In genomic region chr18:3655637-3656050, GRCh38 we compare ENCODE assay signal across 1 cellular context.
TF ChIP-seq lines count a peak whose summit lies in the region.

No MANE protein-coding gene starts in this region.

TF ChIP-seq in K562, 482 proteins besides CTCF, POLR2A, EP300 and RAD21 (continued from another document and continues in another):
- no peak; the same call in 1 of the 2 replicates for TF ChIP-seq RREB1 (CRISPR knock-in tag; IDR thresholded peaks at IDR 0.05)
- no peak for TF ChIP-seq PRPF4 (IDR thresholded peaks at IDR 0.05; ENCODE audit: insufficient read depth, low read depth, low read length, poor library complexity, severe bottlenecking)
- TF ChIP-seq ZNF140 (CRISPR knock-in tag; IDR thresholded peaks at IDR 0.05): no peak
- TF ChIP-seq ZFP91 (CRISPR knock-in tag; IDR thresholded peaks at IDR 0.05): no peak
- TF ChIP-seq CAMTA2 (CRISPR knock-in tag; conservative IDR thresholded peaks at IDR 0.05): no peak
- no peak for TF ChIP-seq BRCA1 (IDR thresholded peaks at IDR 0.05)
- TF ChIP-seq BRCA1 (CRISPR knock-in tag; IDR thresholded peaks at IDR 0.05): no peak
- TF ChIP-seq NR0B1 (IDR thresholded peaks at IDR 0.05; ENCODE audit: partially characterized antibody): no peak
- peak; percentile 38; the same call in 1 of the 2 replicates for TF ChIP-seq ETV1 (tag; conservative IDR thresholded peaks at IDR 0.05; ENCODE audit: low read depth)
- TF ChIP-seq PRDM10 (IDR thresholded peaks at IDR 0.05; ENCODE audit: partially characterized antibody): no peak
- TF ChIP-seq TEAD4 (IDR thresholded peaks at IDR 0.05; ENCODE audit: low read length): 0 out of 2 replicates have a peak, but pooled peaks have one; percentile 4
- TF ChIP-seq TEAD4 (CRISPR knock-in tag; IDR thresholded peaks at IDR 0.05; ENCODE audit: borderline replicate concordance): no peak
- no peak; the same call in 1 of the 2 replicates for TF ChIP-seq RBFOX2 (IDR thresholded peaks at IDR 0.05; ENCODE audit: low read depth, low read length)
- TF ChIP-seq MYNN (IDR thresholded peaks at IDR 0.05): no peak
- TF ChIP-seq MYNN (CRISPR knock-in tag; IDR thresholded peaks at IDR 0.05): no peak
- no peak for TF ChIP-seq ZNF77 (CRISPR knock-in tag; IDR thresholded peaks at IDR 0.05)
- no peak for TF ChIP-seq ZZZ3 (IDR thresholded peaks at IDR 0.05)
- TF ChIP-seq MIER1 (IDR thresholded peaks at IDR 0.05; ENCODE audit: low read depth): no peak
- no peak for TF ChIP-seq HDAC3 (IDR thresholded peaks at IDR 0.05; ENCODE audit: borderline replicate concordance, partially characterized antibody)
- TF ChIP-seq ZNF780A (CRISPR knock-in tag; IDR thresholded peaks at IDR 0.05): no peak
- no peak for TF ChIP-seq SMAD1 (IDR thresholded peaks at IDR 0.05; ENCODE audit: low read depth, low read length, partially characterized antibody)
- no peak for TF ChIP-seq KAT2B (IDR thresholded peaks at IDR 0.05; ENCODE audit: low read depth, low read length)
- TF ChIP-seq TRIM24 (IDR thresholded peaks at IDR 0.05): no peak
- no peak for TF ChIP-seq IRF2 (CRISPR knock-in tag; IDR thresholded peaks at IDR 0.05)
- no peak for TF ChIP-seq LARP7 (IDR thresholded peaks at IDR 0.05)
- TF ChIP-seq YY1 (IDR thresholded peaks at IDR 0.05; ENCODE audit: borderline replicate concordance in 1 of 3, control insufficient read depth in 1 of 3, extremely low read depth in 1 of 3, insufficient read depth in 3 of 3, insufficient read length in 1 of 3, insufficient replicate concordance in 2 of 3, low read depth in 1 of 3, low read length in 2 of 3): peak in 1 of 3 experiments; percentile 39
- TF ChIP-seq ZNF511 (CRISPR knock-in tag; IDR thresholded peaks at IDR 0.05): no peak
- no peak for TF ChIP-seq MTA2 (IDR thresholded peaks at IDR 0.05; ENCODE audit: low read depth)
- TF ChIP-seq NFE2L1 (tag; IDR thresholded peaks at IDR 0.05; ENCODE audit: borderline replicate concordance, low read depth): no peak
- 0 out of 2 replicates have a peak, but pooled peaks have one; percentile 1 for TF ChIP-seq TCFL5 (CRISPR knock-in tag; conservative IDR thresholded peaks at IDR 0.05)
- no peak for TF ChIP-seq HNRNPL (IDR thresholded peaks at IDR 0.05; ENCODE audit: low read depth, low read length)
- TF ChIP-seq DLX4 (CRISPR knock-in tag; IDR thresholded peaks at IDR 0.05): no peak
- TF ChIP-seq FOXK2 (conservative IDR thresholded peaks at IDR 0.05 in 1 of 2, IDR thresholded peaks at IDR 0.05 in 1 of 2; ENCODE audit: low read depth in 2 of 2): no peak
- TF ChIP-seq OTX1 (CRISPR knock-in tag; IDR thresholded peaks at IDR 0.05): no peak
- no peak for TF ChIP-seq SAFB2 (IDR thresholded peaks at IDR 0.05; ENCODE audit: borderline replicate concordance, low read depth, low read length, severe bottlenecking)
- no peak for TF ChIP-seq PCBP2 (IDR thresholded peaks at IDR 0.05; ENCODE audit: low read depth, low read length, poor library complexity, severe bottlenecking)
- no peak; a peak in 1 of 4 replicates for TF ChIP-seq RCOR1 (IDR thresholded peaks at IDR 0.05; ENCODE audit: borderline replicate concordance in 1 of 2, low read depth in 2 of 2, low read length in 2 of 2)
- TF ChIP-seq BCOR (IDR thresholded peaks at IDR 0.05): no peak
- TF ChIP-seq TCF15 (CRISPR knock-in tag; IDR thresholded peaks at IDR 0.05): no peak
- TF ChIP-seq ARID1B (IDR thresholded peaks at IDR 0.05): no peak
- TF ChIP-seq SPI1 (IDR thresholded peaks at IDR 0.05; ENCODE audit: borderline replicate concordance, low read depth, low read length): no peak
- no peak for TF ChIP-seq TAF9B (IDR thresholded peaks at IDR 0.05; ENCODE audit: partially characterized antibody)
- TF ChIP-seq WHSC1 (IDR thresholded peaks at IDR 0.05; ENCODE audit: low read length): peak; percentile 99
- TF ChIP-seq MBD1 (CRISPR knock-in tag; IDR thresholded peaks at IDR 0.05): no peak
- TF ChIP-seq FUS (optimal IDR thresholded peaks at IDR 0.05; ENCODE audit: low read depth, low read length): no peak
- TF ChIP-seq GTF2A2 (tag; IDR thresholded peaks at IDR 0.05): no peak
- no peak for TF ChIP-seq SRSF3 (IDR thresholded peaks at IDR 0.05; ENCODE audit: insufficient read depth, low read length)
- TF ChIP-seq ZNF75A (CRISPR knock-in tag; IDR thresholded peaks at IDR 0.05): no peak
- no peak for TF ChIP-seq ZSCAN29 (IDR thresholded peaks at IDR 0.05)
- TF ChIP-seq BACH1 (tag; IDR thresholded peaks at IDR 0.05): peak; percentile 82
- TF ChIP-seq HMGXB4 (CRISPR knock-in tag; IDR thresholded peaks at IDR 0.05): no peak
